In the genomic region with DNA sequence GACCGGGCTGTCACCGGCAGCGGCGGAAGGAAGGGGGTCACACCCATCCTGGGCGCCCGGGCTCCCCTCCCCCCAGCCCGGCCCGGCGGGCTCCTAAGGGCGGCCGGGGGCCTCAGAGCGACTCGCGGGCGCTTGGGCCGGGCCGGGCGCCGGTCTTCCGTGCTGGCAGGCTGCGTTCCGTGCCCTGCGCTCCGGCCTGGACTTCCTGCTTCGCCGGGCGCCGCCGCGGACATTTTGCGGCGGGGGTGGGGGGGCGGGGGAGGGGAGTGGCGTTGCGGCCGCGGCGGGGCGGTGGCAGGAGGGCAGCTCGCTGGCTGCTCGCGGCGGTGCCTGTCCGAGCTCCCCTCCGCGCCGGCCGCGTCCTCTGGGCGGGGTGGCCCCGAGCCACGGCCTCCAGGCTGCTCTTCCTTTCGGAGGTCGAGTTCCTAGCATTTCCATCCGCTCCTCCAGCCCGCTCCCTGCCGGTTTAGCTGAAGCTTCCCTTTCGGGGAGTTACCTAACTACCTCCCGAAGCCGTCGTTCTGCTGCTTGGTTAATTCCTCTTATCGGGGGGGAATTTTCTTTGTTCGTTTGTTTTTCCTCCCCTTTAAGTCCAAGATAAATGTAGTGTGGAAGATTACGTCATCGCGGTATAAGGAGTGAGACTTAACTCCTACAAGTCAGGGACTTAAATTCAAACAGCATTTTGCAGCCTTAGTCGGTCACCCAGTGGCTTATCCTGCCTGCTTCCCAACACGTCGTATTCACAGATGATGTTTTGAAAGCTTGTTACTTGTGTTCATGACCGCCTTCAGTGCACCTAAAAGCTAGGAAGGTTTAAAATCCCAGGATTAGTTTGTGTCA, we compare ENCODE assay signal across 8 cellular contexts. TPM values are rescaled to one million over a fixed set of nuclear protein-coding genes. Genes with fewer than 3 reads are reported as not detected.
DNase-seq lines count a peak whose midpoint lies in the region; ATAC-seq, FAIRE-seq and TF ChIP-seq lines count a peak whose summit lies in the region.

No MANE protein-coding gene starts in this region.

- H4K20me1 ChIP-seq in endothelial cell of umbilical vein (replicated peaks; ENCODE audit: control insufficient read depth, extremely low read depth, insufficient read depth, low read length), result peaks cover 30% of the 10 kb centered on the region

- ATAC-seq in GM18867 (IDR thresholded peaks at IDR 0.05; ENCODE audit: unreplicated experiment) (peak; percentile 37), HG03108 (IDR thresholded peaks at IDR 0.05; ENCODE audit: unreplicated experiment) (peak; percentile 27)
- ATAC-seq in stimulated activated naive B cell treated with anti-CD40 and anti-IgM and Interleukin-4, amounts not matched to agents 10 μg/mL and 1 μg/mL and 100 μg/mL, for 72 hours (replicated peaks), result peak; percentile 28 to 37

- intact Hi-C loops in endothelial cell of umbilical vein (cut with micrococcal nuclease), result loop anchor here (5.0 kb wide), 1 partner anchor 39 kb away; no protein-coding TSS in a partner anchor

- H3K9me3 ChIP-seq in endothelial cell of umbilical vein (replicated peaks; ENCODE audit: control insufficient read depth, insufficient read depth, low read length), result no peaks in the 10 kb centered on the region

- peak overlapping the region; percentile 88 for H3K4me3 Mint-ChIP-seq in mesothelial cell of epicardium
- peak overlapping the region; percentile 89 to 96 for H3K4me3 Mint-ChIP-seq in stimulated activated naive B cell treated with anti-CD40 and anti-IgM and Interleukin-4, amounts not matched to agents 10 μg/mL and 1 μg/mL and 100 μg/mL, for 72 hours

- no peak overlapping the region for H2AFZ ChIP-seq in endothelial cell of umbilical vein (ENCODE audit: low read depth, low read length)

- CTCF ChIA-PET in AG04449 (lab: Yijun Ruan, JAX) (interaction anchor here (0.8 to 0.9 kb wide), 2 partner anchors 39 to 55 kb away, joined by 3 read pairs; no protein-coding TSS in a partner anchor), endothelial cell of umbilical vein (lab: Charles Lee) (interaction anchor here (0.8 to 5.1 kb wide), 6 partner anchors 13 to 52 kb away, joined by 3 to 26 read pairs (median 4); no protein-coding TSS in a partner anchor)

- no peaks in the 10 kb centered on the region for H3K27me3 Mint-ChIP-seq in mesothelial cell of epicardium (ENCODE audit: low read depth)
- no peaks in the 10 kb centered on the region for H3K27me3 Mint-ChIP-seq in stimulated activated naive B cell treated with anti-CD40 and anti-IgM and Interleukin-4, amounts not matched to agents 10 μg/mL and 1 μg/mL and 100 μg/mL, for 72 hours

- peaks cover 28% of the 10 kb centered on the region for H3K4me1 ChIP-seq in endothelial cell of umbilical vein (ENCODE audit: control insufficient read depth, extremely low read depth, insufficient read depth, low read length)

- TF ChIP-seq CTCF in AG04449 (IDR thresholded peaks at IDR 0.05; ENCODE audit: insufficient read depth, low read length, missing control alignments) (no peak), endothelial cell of umbilical vein (IDR thresholded peaks at IDR 0.05; ENCODE audit: extremely low read depth in 1 of 2, insufficient read depth in 1 of 2, low read depth in 1 of 2, low read length in 2 of 2) (no peak), mesothelial cell of epicardium (IDR thresholded peaks at IDR 0.05; ENCODE audit: unreplicated experiment) (no peak)

- FAIRE-seq in endothelial cell of umbilical vein (lab: Jason Lieb, UNC), result peak; percentile 75

- TSS peak; percentile 37 for BruUV-seq in endothelial cell of umbilical vein (replicated peaks; lab: Mats Ljungman, UMichigan)

- H3K4me3 ChIP-seq in AG04449 (ENCODE audit: low read depth, low read length) (peak overlapping the region; percentile 92), endothelial cell of umbilical vein (replicated peaks in 1 of 3; ENCODE audit: insufficient read depth in 1 of 3, low read depth in 1 of 3, low read length in 3 of 3) (peak overlapping the region; percentile 37 to 94 (median 76))

- H3K9me1 ChIP-seq in endothelial cell of umbilical vein (replicated peaks; ENCODE audit: control insufficient read depth, extremely low read depth, insufficient read depth, low read length), result no peaks in the 10 kb centered on the region

- peak overlapping the region; percentile 97 for H3K9ac ChIP-seq in endothelial cell of umbilical vein (replicated peaks; ENCODE audit: extremely low read depth, insufficient read depth, low read length)

- peak; percentile 26 for DNase-seq in AG04449 (ENCODE audit: low read depth, low spot score)
- peak; percentile 8 for DNase-seq in NCI-H748 treated with DMSO at 0.1 percent for 48 hours (lab: John Stamatoyannopoulos, UW)
- peak; percentile 35 for DNase-seq in activated CD8-positive, alpha-beta memory T cell treated with anti-CD3 and anti-CD28 coated beads, Interleukin-2, amount 50 U/mL, for 4 hours
- peak; percentile 79 for DNase-seq in endothelial cell of umbilical vein (ENCODE audit: low read depth, low spot score)
- peak; percentile 25 to 69 for DNase-seq in mesothelial cell of epicardium (ENCODE audit: low spot score in 2 of 2, unreplicated experiment in 2 of 2)
- peak; percentile 53 for DNase-seq in stimulated activated naive B cell treated with anti-CD40 and anti-IgM and Interleukin-4, amounts not matched to agents 10 μg/mL and 1 μg/mL and 100 μg/mL, for 72 hours

- POLR2A ChIA-PET in AG04449 (lab: Yijun Ruan, JAX) (interaction anchor here (0.6 to 2.3 kb wide), 8 partner anchors 11 to 91 kb away, joined by 3 to 18 read pairs (median 3); no protein-coding TSS in a partner anchor), endothelial cell of umbilical vein (lab: Charles Lee) (interaction anchor here (0.7 to 1.5 kb wide), 4 partner anchors 13 to 151 kb away, joined by 3 to 7 read pairs (median 3); no protein-coding TSS in a partner anchor)

- H3K36me3 ChIP-seq in endothelial cell of umbilical vein (ENCODE audit: control insufficient read depth in 2 of 2, extremely low read depth in 1 of 2, insufficient read depth in 2 of 2, low read length in 2 of 2), result peaks cover 0 to 2% of the 10 kb centered on the region in 2 experiments

- no peaks in the 10 kb centered on the region for H3K9me3 Mint-ChIP-seq in mesothelial cell of epicardium
- no peaks in the 10 kb centered on the region for H3K9me3 Mint-ChIP-seq in stimulated activated naive B cell treated with anti-CD40 and anti-IgM and Interleukin-4, amounts not matched to agents 10 μg/mL and 1 μg/mL and 100 μg/mL, for 72 hours

- peak overlapping the region; percentile 99 for H3K4me2 ChIP-seq in endothelial cell of umbilical vein (ENCODE audit: insufficient read depth, low read length)

- peak overlapping the region; percentile 98 for H3K27ac Mint-ChIP-seq in mesothelial cell of epicardium
- peak overlapping the region; percentile 98 for H3K27ac Mint-ChIP-seq in stimulated activated naive B cell treated with anti-CD40 and anti-IgM and Interleukin-4, amounts not matched to agents 10 μg/mL and 1 μg/mL and 100 μg/mL, for 72 hours

- dilution Hi-C loops in endothelial cell of umbilical vein (cut with MboI; ENCODE audit: extremely low pct_ligation_motif_present, low sequenced_read_pairs), result no loop called here

- peaks cover 2% of the 10 kb centered on the region for H3K36me3 Mint-ChIP-seq in mesothelial cell of epicardium
- H3K36me3 Mint-ChIP-seq in stimulated activated naive B cell treated with anti-CD40 and anti-IgM and Interleukin-4, amounts not matched to agents 10 μg/mL and 1 μg/mL and 100 μg/mL, for 72 hours, result peaks cover 22 to 33% of the 10 kb centered on the region in 2 donors

- TF ChIP-seq POLR2A in endothelial cell of umbilical vein (IDR thresholded peaks at IDR 0.05; ENCODE audit: low read depth, low read length), result no peak

- H3K79me2 ChIP-seq in endothelial cell of umbilical vein (ENCODE audit: control insufficient read depth, insufficient read depth, low read length), result peaks cover 51% of the 10 kb centered on the region

- H3K27ac ChIP-seq in endothelial cell of umbilical vein (ENCODE audit: insufficient read depth, low read depth, low read length), result peak overlapping the region; percentile 85

- no peaks in the 10 kb centered on the region for H3K27me3 ChIP-seq in endothelial cell of umbilical vein (ENCODE audit: control insufficient read depth in 2 of 2, insufficient read depth in 2 of 2, low read length in 2 of 2)

- H3K4me1 Mint-ChIP-seq in mesothelial cell of epicardium, result peaks cover 29% of the 10 kb centered on the region
- H3K4me1 Mint-ChIP-seq in stimulated activated naive B cell treated with anti-CD40 and anti-IgM and Interleukin-4, amounts not matched to agents 10 μg/mL and 1 μg/mL and 100 μg/mL, for 72 hours, result peaks cover 22 to 63% of the 10 kb centered on the region in 2 donors

TF ChIP-seq in endothelial cell of umbilical vein, 7 proteins besides CTCF, POLR2A, EP300 and RAD21:
- TF ChIP-seq JUN (IDR thresholded peaks at IDR 0.05; ENCODE audit: borderline replicate concordance, insufficient read depth, insufficient read length, low read depth) (peak; percentile 76), POLR2AphosphoS5 (IDR thresholded peaks at IDR 0.05; ENCODE audit: insufficient read depth, low read depth, low read length) (no peak)

RNA-seq across cellular contexts. Expression of a gene that starts 0.7 kb away (rescaled TPM):
- total RNA-seq in endothelial cell of umbilical vein (379 and 381 TPM in 2 replicates), mesothelial cell of epicardium (239 to 246 TPM (median 244 TPM) in 3 replicates)
- polyA plus RNA-seq in endothelial cell of umbilical vein, result 175 and 199 TPM in 2 replicates
- 259 and 265 TPM in 2 replicates for polyA plus RNA-seq in endothelial cell of umbilical vein (2011; cell fraction: cytosol; rRNA removed)
- polyA plus RNA-seq in endothelial cell of umbilical vein (2011; cell fraction: nucleus; rRNA removed), result 133 and 145 TPM in 2 replicates
- polyA plus RNA-seq in endothelial cell of umbilical vein (2012), result 427 and 679 TPM in 2 replicates
- 398 and 458 TPM in 2 replicates for polyA minus RNA-seq in endothelial cell of umbilical vein
- 88.2 TPM for polyA minus RNA-seq in endothelial cell of umbilical vein (2011; cell fraction: cytosol; rRNA and poly(A)+ RNA removed)
- 67.2 and 82.6 TPM in 2 replicates for polyA minus RNA-seq in endothelial cell of umbilical vein (2011; cell fraction: nucleus; rRNA and poly(A)+ RNA removed)

RNA-seq across cellular contexts. Expression of a gene that starts 51.8 kb away (rescaled TPM):
- total RNA-seq in endothelial cell of umbilical vein (not detected in 2 replicates), mesothelial cell of epicardium (not detected in 3 replicates)
- polyA plus RNA-seq in endothelial cell of umbilical vein, result 0.35 TPM in 1 of 2 replicates, not detected in the other
- 0.16 and 0.43 TPM in 2 replicates for polyA plus RNA-seq in endothelial cell of umbilical vein (2011; cell fraction: cytosol; rRNA removed)
- polyA plus RNA-seq in endothelial cell of umbilical vein (2011; cell fraction: nucleus; rRNA removed), result 0.26 TPM in 1 of 2 replicates, not detected in the other
- not detected in 2 replicates for polyA plus RNA-seq in endothelial cell of umbilical vein (2012)
- polyA minus RNA-seq in endothelial cell of umbilical vein, result not detected in 2 replicates
- polyA minus RNA-seq in endothelial cell of umbilical vein (2011; cell fraction: cytosol; rRNA and poly(A)+ RNA removed), result not detected
- polyA minus RNA-seq in endothelial cell of umbilical vein (2011; cell fraction: nucleus; rRNA and poly(A)+ RNA removed), result not detected in 2 replicates

Comparison
In these comparisons a context has a peak if more than half of its experiments do, and no peak if none do; other contexts are left out.
1. Peak in every context shown above with its lines: DNase-seq, ATAC-seq, H3K4me3 ChIP-seq and H3K27ac ChIP-seq.
2. DNase-seq: peak in every context shown above with its lines; median percentile 79 in endothelial cell of umbilical vein; 53 in stimulated activated naive B cell treated with anti-CD40 and anti-IgM and Interleukin-4, amounts not matched to agents 10 μg/mL and 1 μg/mL and 100 μg/mL, for 72 hours; 47 in mesothelial cell of epicardium; 35 in activated CD8-positive, alpha-beta memory T cell treated with anti-CD3 and anti-CD28 coated beads, Interleukin-2, amount 50 U/mL, for 4 hours; 26 in AG04449; 8 in NCI-H748 treated with DMSO at 0.1 percent for 48 hours.